In genomic region chr22:37052386-37053309, GRCh38 we compare ENCODE assay signal across 1 cellular context.
TF ChIP-seq lines count a peak whose summit lies in the region.

No MANE protein-coding gene starts in this region.

TF ChIP-seq in GM23338, 12 proteins besides CTCF, POLR2A, EP300 and RAD21 (continued from another document):
- TF ChIP-seq ZNF462 (CRISPR knock-in tag; IDR thresholded peaks at IDR 0.05) (no peak), JUNB (IDR thresholded peaks at IDR 0.05; ENCODE audit: unreplicated experiment) (no peak), ZNF331 (CRISPR knock-in tag; IDR thresholded peaks at IDR 0.05; ENCODE audit: low read depth) (no peak), ZNF114 (CRISPR knock-in tag; IDR thresholded peaks at IDR 0.05) (no peak), REST (IDR thresholded peaks at IDR 0.05; ENCODE audit: unreplicated experiment) (no peak), NANOG (IDR thresholded peaks at IDR 0.05; ENCODE audit: borderline replicate concordance) (no peak), STAT1 (IDR thresholded peaks at IDR 0.05; ENCODE audit: unreplicated experiment) (no peak), EZH2 (IDR thresholded peaks at IDR 0.05; ENCODE audit: low read depth, unreplicated experiment) (no peak), EZH2phosphoT487 (IDR thresholded peaks at IDR 0.05; ENCODE audit: unreplicated experiment) (no peak)
TF ChIP-seq in GM23338: peak in this region for 0.
